ENCODE assay signal across 14 cellular contexts in the genomic region with DNA sequence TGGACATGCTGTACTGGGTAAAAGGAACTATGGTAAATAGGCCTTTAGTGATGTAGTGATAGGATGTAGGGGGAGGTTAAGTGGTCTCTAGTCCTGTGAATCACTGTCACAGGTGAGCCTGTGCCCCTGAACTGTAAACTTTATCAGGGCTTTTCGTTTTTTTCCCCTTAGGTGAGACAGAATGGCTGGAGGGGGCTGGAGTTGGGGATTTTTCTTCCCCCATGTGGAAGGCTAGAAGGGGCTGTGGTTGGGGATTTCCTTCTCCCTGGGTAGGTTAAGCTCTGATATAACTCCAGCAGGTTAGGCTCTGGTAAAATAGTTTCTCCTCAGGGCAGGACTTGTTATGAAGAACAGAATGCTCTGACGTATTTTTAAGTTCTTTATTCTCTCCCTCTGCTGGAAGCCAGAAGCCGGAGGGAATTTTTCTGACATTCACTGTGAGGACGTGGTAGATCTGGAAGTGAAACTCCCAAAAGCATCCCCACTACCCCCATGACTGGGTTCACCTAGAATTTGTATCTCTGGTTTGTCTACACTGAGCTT. TPM values are rescaled to one million over a fixed set of nuclear protein-coding genes. Genes with fewer than 3 reads are reported as not detected.
DNase-seq lines count a peak whose midpoint lies in the region; ATAC-seq and TF ChIP-seq lines count a peak whose summit lies in the region.
"Had no signal": no experiment of that assay in that cellular context is flagged by ENCODE, and none has a peak within 500 bp of the region (broad histone marks: within the 10 kb centered on the region; RNA-seq: fewer than 3 reads in every experiment).

No MANE protein-coding gene starts in this region.

- H3K27ac Mint-ChIP-seq in activated naive CD4-positive, alpha-beta T cell treated with anti-CD3 and anti-CD28 coated beads, Interleukin-2, amount 50 U/mL, for 72 hours, result peak overlapping the region; percentile 15 to 38
- H3K27ac Mint-ChIP-seq in activated naive CD4-positive, alpha-beta T cell treated with anti-CD3 and anti-CD28 coated beads for 36 hours, result no peak overlapping the region

- H3K27ac ChIP-seq in suprapubic skin, result no peak overlapping the region
- H3K27ac ChIP-seq: cardiac muscle cell, parathyroid adenoma, thoracic aorta had no signal

- no peak overlapping the region for H3K4me3 Mint-ChIP-seq in activated naive CD4-positive, alpha-beta T cell treated with anti-CD3 and anti-CD28 coated beads for 36 hours

- H3K9me3 ChIP-seq in suprapubic skin, result no peaks in the 10 kb centered on the region
- H3K9me3 ChIP-seq: thoracic aorta had no signal

- H3K27me3 ChIP-seq in suprapubic skin, result no peaks in the 10 kb centered on the region
- H3K27me3 ChIP-seq: cardiac muscle cell had no signal

- no peak for TF ChIP-seq POLR2A in suprapubic skin (IDR thresholded peaks at IDR 0.05)

- peaks cover 23 to 54% of the 10 kb centered on the region in 2 donors for H3K36me3 Mint-ChIP-seq in activated naive CD4-positive, alpha-beta T cell treated with anti-CD3 and anti-CD28 coated beads, Interleukin-2, amount 50 U/mL, for 72 hours
- peaks cover 46% of the 10 kb centered on the region for H3K36me3 Mint-ChIP-seq in activated naive CD4-positive, alpha-beta T cell treated with anti-CD3 and anti-CD28 coated beads for 36 hours (ENCODE audit: low read depth)

- no peak for TF ChIP-seq CTCF in suprapubic skin (IDR thresholded peaks at IDR 0.05)

- intact Hi-C loops in activated naive CD4-positive, alpha-beta T cell treated with anti-CD3 and anti-CD28 coated beads for 36 hours (cut with micrococcal nuclease), result no loop called here

- ATAC-seq in activated naive CD4-positive, alpha-beta T cell treated with anti-CD3 and anti-CD28 coated beads, Interleukin-2, amount 50 U/mL, for 72 hours, result no peak
- ATAC-seq in HG02588 (IDR thresholded peaks at IDR 0.05; ENCODE audit: unreplicated experiment) (peak; percentile 72), HG03558 (IDR thresholded peaks at IDR 0.05; ENCODE audit: extremely low read depth, unreplicated experiment) (peak; percentile 64)
- ATAC-seq: left colon had no signal

- TF ChIP-seq EP300 in suprapubic skin (IDR thresholded peaks at IDR 0.05), result no peak

- no peak for DNase-seq in activated naive CD4-positive, alpha-beta T cell treated with anti-CD3 and anti-CD28 coated beads, Interleukin-2, amount 50 U/mL, for 72 hours (ENCODE audit: low spot score in 2 of 2)
- no peak for DNase-seq in activated naive CD4-positive, alpha-beta T cell treated with anti-CD3 and anti-CD28 coated beads for 36 hours
- DNase-seq in SKM-1 treated with dmso at 0.1 percent for 144 hours (lab: John Stamatoyannopoulos, UW; ENCODE audit: unreplicated experiment) (no peak), foreskin melanocyte (no peak), suprapubic skin (ENCODE audit: low spot score in 2 of 2) (no peak)
- no peak for DNase-seq in NK-92 treated with Interleukin-12 subunit alpha and Interleukin-12 subunit beta, amount 100 ng/mL, for 24 hours (lab: John Stamatoyannopoulos, UW)
- DNase-seq: left colon; NCI-H1694; stimulated activated CD4-positive, alpha-beta T cell treated with anti-CD3 and anti-CD28 coated beads, Interleukin-4, amount 100 ng/mL, for 1 hour had no signal

- CTCF ChIA-PET in activated naive CD4-positive, alpha-beta T cell treated with anti-CD3 and anti-CD28 coated beads for 36 hours (lab: Charles Lee), result no interaction called here

- peaks cover 4% of the 10 kb centered on the region in 2 donors for H3K9me3 Mint-ChIP-seq in activated naive CD4-positive, alpha-beta T cell treated with anti-CD3 and anti-CD28 coated beads, Interleukin-2, amount 50 U/mL, for 72 hours
- H3K9me3 Mint-ChIP-seq in activated naive CD4-positive, alpha-beta T cell treated with anti-CD3 and anti-CD28 coated beads for 36 hours, result peaks cover 11% of the 10 kb centered on the region

- H3K4me3 ChIP-seq in suprapubic skin, result no peak overlapping the region
- H3K4me3 ChIP-seq: cardiac muscle cell, thoracic aorta had no signal

- H3K27me3 Mint-ChIP-seq in activated naive CD4-positive, alpha-beta T cell treated with anti-CD3 and anti-CD28 coated beads for 36 hours (ENCODE audit: low read depth), result no peaks in the 10 kb centered on the region

- WGBS in suprapubic skin, result 71% methylated on average over 4 of the region's 4 CpGs

- peaks cover 47% of the 10 kb centered on the region for H3K36me3 ChIP-seq in suprapubic skin

- no peaks in the 10 kb centered on the region for H3K4me1 ChIP-seq in suprapubic skin
- H3K4me1 ChIP-seq: parathyroid adenoma had no signal

- peaks cover 40% of the 10 kb centered on the region for H3K4me1 Mint-ChIP-seq in activated naive CD4-positive, alpha-beta T cell treated with anti-CD3 and anti-CD28 coated beads for 36 hours (ENCODE audit: low read depth)

RNA-seq across cellular contexts. Expression of gene PIKFYVE, which starts 28.5 kb away (rescaled TPM):
- 10 to 100 TPM; 23.1 to 25.9 TPM for total RNA-seq in activated naive CD4-positive, alpha-beta T cell treated with anti-CD3 and anti-CD28 coated beads, Interleukin-2, amount 50 U/mL, for 72 hours
- 10 to 100 TPM; 20.2 to 22.4 TPM for total RNA-seq in activated naive CD4-positive, alpha-beta T cell treated with anti-CD3 and anti-CD28 coated beads for 36 hours
- 10 to 100 TPM; 25.0 to 55.9 (median 26.7) TPM for total RNA-seq in suprapubic skin

RNA-seq across cellular contexts. Expression of gene IDH1, which starts 39.7 kb away (rescaled TPM):
- 10 to 100 TPM; 16.9 to 19.4 TPM for total RNA-seq in activated naive CD4-positive, alpha-beta T cell treated with anti-CD3 and anti-CD28 coated beads, Interleukin-2, amount 50 U/mL, for 72 hours
- 10 to 100 TPM; 18.5 to 21.9 TPM for total RNA-seq in activated naive CD4-positive, alpha-beta T cell treated with anti-CD3 and anti-CD28 coated beads for 36 hours
- total RNA-seq in suprapubic skin, result 10 to 100 TPM; 38.4 to 58.3 (median 43.9) TPM

Comparison
In these comparisons a context has a peak if more than half of its experiments do, and no peak if none do; other contexts are left out.
1. ATAC-seq: peak in HG02588 (single experiment) and HG03558 (single experiment); none in activated naive CD4-positive, alpha-beta T cell treated with anti-CD3 and anti-CD28 coated beads, Interleukin-2, amount 50 U/mL, for 72 hours (0 of 2).